Comparison of ENCODE assay signal across 14 cellular contexts in the genomic region with DNA sequence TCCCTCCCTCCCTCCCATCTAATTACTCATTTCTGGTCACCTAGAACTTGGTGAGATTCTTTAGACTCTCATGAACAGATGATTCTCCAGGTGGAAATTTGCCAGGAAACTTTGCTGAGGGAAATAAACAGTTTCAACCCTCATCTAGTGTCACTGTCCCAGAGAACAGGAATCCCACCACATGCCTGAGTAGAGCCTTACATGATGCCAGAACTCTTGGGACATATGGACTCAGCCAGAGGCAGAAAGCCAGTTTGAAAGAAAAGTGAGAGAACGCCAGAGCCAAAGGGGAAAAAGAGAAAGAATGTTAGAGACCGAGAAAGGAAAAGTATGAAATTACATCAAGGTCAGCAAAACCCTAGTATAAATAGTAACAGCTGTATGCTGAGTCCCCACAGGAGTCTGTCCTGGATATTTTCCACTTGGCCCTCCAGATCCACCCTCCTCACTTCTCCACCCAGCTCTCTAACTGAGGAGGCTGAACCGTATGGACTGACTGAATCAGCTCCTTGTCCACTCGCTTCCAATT.
DNase-seq lines count a peak whose midpoint lies in the region; ATAC-seq and TF ChIP-seq lines count a peak whose summit lies in the region.
"Had no signal": no experiment of that assay in that cellular context is flagged by ENCODE, and none has a peak within 500 bp of the region (broad histone marks: within the 10 kb centered on the region; RNA-seq: fewer than 3 reads in every experiment).

No MANE protein-coding gene starts in this region.

- H3K9me3 Mint-ChIP-seq in type B pancreatic cell, result peaks cover 13% of the 10 kb centered on the region
- H3K9me3 Mint-ChIP-seq: CD4-positive, alpha-beta memory T cell had no signal

- no peak for TF ChIP-seq POLR2A in stomach (IDR thresholded peaks at IDR 0.05)

- intact Hi-C loops in left lung (cut with DNase I), result no loop called here
- intact Hi-C loops in stomach (cut with DNase I; ENCODE audit: low total_unique reads), result no loop called here

- no peak overlapping the region for H3K27ac Mint-ChIP-seq in type B pancreatic cell
- H3K27ac Mint-ChIP-seq: CD4-positive, alpha-beta memory T cell; IgD-negative memory B cell had no signal

- H3K27me3 ChIP-seq in GM23248 (replicated peaks; ENCODE audit: insufficient read depth) (no peaks in the 10 kb centered on the region), left lung (no peaks in the 10 kb centered on the region), stomach (no peaks in the 10 kb centered on the region)

- no peaks in the 10 kb centered on the region for H3K79me2 ChIP-seq in GM23248 (ENCODE audit: insufficient read depth)

- H2AFZ ChIP-seq in GM23248, result 0 out of 2 replicates have a peak overlapping the region, but pooled peaks have one; percentile 14

- no peaks in the 10 kb centered on the region for H4K20me1 ChIP-seq in GM23248 (ENCODE audit: insufficient read depth)

- no peaks in the 10 kb centered on the region for H3K9me2 ChIP-seq in GM23248 (ENCODE audit: insufficient read depth)

- WGBS in GM23248 (ENCODE audit: low coverage in 1 of 2, low lambda C conversion rate in 2 of 2, missing lambda C conversion rate in 2 of 2), 2 experiments, result 6 to 11% methylated on average over 4 of the region's 4 CpGs
- WGBS in stomach, 5 donors, result 49 to 81% (median 72%) methylated on average over 4 of the region's 4 CpGs

- no peaks in the 10 kb centered on the region for H3K27me3 Mint-ChIP-seq in type B pancreatic cell
- H3K27me3 Mint-ChIP-seq: CD4-positive, alpha-beta memory T cell had no signal

- H3K4me1 ChIP-seq in GM23248 (ENCODE audit: insufficient read depth), result peaks cover 33% of the 10 kb centered on the region
- peaks cover 23 to 30% of the 10 kb centered on the region in 2 donors for H3K4me1 ChIP-seq in left lung
- peaks cover 15 to 43% (median 30%) of the 10 kb centered on the region in 4 donors for H3K4me1 ChIP-seq in stomach

- H3K27ac ChIP-seq in GM23248, result peak overlapping the region; percentile 58
- peak overlapping the region; percentile 86 to 88 for H3K27ac ChIP-seq in coronary artery
- peak overlapping the region in 1 of 2 donors; percentile 57 for H3K27ac ChIP-seq in left lung
- peak overlapping the region; percentile 3 to 84 (median 66) for H3K27ac ChIP-seq in stomach
- H3K27ac ChIP-seq: RWPE1 had no signal

- peaks cover 33% of the 10 kb centered on the region for H3F3A ChIP-seq in GM23248 (ENCODE audit: insufficient read depth)

- H3K9ac ChIP-seq in GM23248, result peak overlapping the region; percentile 28; the same call in 1 of the 2 replicates

- TF ChIP-seq EP300 in stomach (IDR thresholded peaks at IDR 0.05), result no peak

- DNase-seq in GM23248 (peak; percentile 86), coronary artery (ENCODE audit: low spot score) (peak; percentile 82), left lung (no peak), stomach (no peak), left lobe of liver (ENCODE audit: low spot score) (no peak), type B pancreatic cell (ENCODE audit: extremely low spot score, unreplicated experiment) (no peak)
- DNase-seq: CD4-positive, alpha-beta memory T cell; NCI-H2171 treated with DMSO at 0.1 percent for 48 hours; small intestine had no signal

- H3K4me1 Mint-ChIP-seq in type B pancreatic cell (ENCODE audit: unreplicated experiment), result peaks cover 50% of the 10 kb centered on the region

- H3K4me2 ChIP-seq in GM23248 (ENCODE audit: unreplicated experiment), result peak overlapping the region; percentile 57

- H3K9me3 ChIP-seq in GM23248 (ENCODE audit: low read depth), result no peaks in the 10 kb centered on the region
- no peaks in the 10 kb centered on the region for H3K9me3 ChIP-seq in left lung
- no peaks in the 10 kb centered on the region for H3K9me3 ChIP-seq in stomach

- no peaks in the 10 kb centered on the region for H3K36me3 ChIP-seq in GM23248 (ENCODE audit: low read depth)
- no peaks in the 10 kb centered on the region for H3K36me3 ChIP-seq in left lung
- H3K36me3 ChIP-seq in stomach, result no peaks in the 10 kb centered on the region

- TF ChIP-seq CTCF in coronary artery (IDR thresholded peaks at IDR 0.05) (no peak), left lung (IDR thresholded peaks at IDR 0.05) (no peak), stomach (IDR thresholded peaks at IDR 0.05) (no peak), type B pancreatic cell (conservative IDR thresholded peaks at IDR 0.05) (no peak)

- no peak overlapping the region for H3K4me3 Mint-ChIP-seq in type B pancreatic cell
- H3K4me3 Mint-ChIP-seq: CD4-positive, alpha-beta memory T cell; IgD-negative memory B cell had no signal

- peak; percentile 36 for ATAC-seq in left lung
- ATAC-seq in left lobe of liver, result no peak
- no peak for ATAC-seq in HG03439 (IDR thresholded peaks at IDR 0.05; ENCODE audit: unreplicated experiment)
- no peak for ATAC-seq in GM21526 (IDR thresholded peaks at IDR 0.05; ENCODE audit: low FRiP score, unreplicated experiment)
- ATAC-seq: GM12878 had no signal

- H3K4me3 ChIP-seq in GM23248 (peak overlapping the region; percentile 46), coronary artery (peak overlapping the region; percentile 35), left lung (no peak overlapping the region), stomach (no peak overlapping the region)
- H3K4me3 ChIP-seq: GM12878 had no signal

- in situ Hi-C loops in GM23248 (cut with MboI), result loop anchor here (10.0 kb wide), 1 partner anchor 60 kb away; no protein-coding TSS in a partner anchor

- peaks cover 1% of the 10 kb centered on the region for H3K36me3 Mint-ChIP-seq in type B pancreatic cell
- H3K36me3 Mint-ChIP-seq: CD4-positive, alpha-beta memory T cell; IgD-negative memory B cell had no signal

Comparison
In these comparisons a context has a peak if more than half of its experiments do, and no peak if none do; other contexts are left out.
1. DNase-seq: peak in GM23248 (single experiment) and coronary artery (single experiment); none in left lung (0 of 2), stomach (single experiment), left lobe of liver (single experiment) and type B pancreatic cell (single experiment).
2. H3K4me3 ChIP-seq: peak in GM23248 (single experiment) and coronary artery (single experiment); none in left lung (0 of 2) and stomach (0 of 4).